In genomic region chr4:168383510-168383909, GRCh38 we compare ENCODE assay signal across 15 cellular contexts.
DNase-seq lines count a peak whose midpoint lies in the region; ATAC-seq and TF ChIP-seq lines count a peak whose summit lies in the region.
"Had no signal": no experiment of that assay in that cellular context is flagged by ENCODE, and none has a peak within 500 bp of the region (broad histone marks: within the 10 kb centered on the region; RNA-seq: fewer than 3 reads in every experiment).

No MANE protein-coding gene starts in this region.

- H3K27ac ChIP-seq in suprapubic skin (no peak overlapping the region), breast epithelium (no peak overlapping the region)
- H3K27ac ChIP-seq: body of pancreas, foreskin keratinocyte had no signal

- ATAC-seq in GM18499 (IDR thresholded peaks at IDR 0.05; ENCODE audit: insufficient read depth, unreplicated experiment) (peak; percentile 46), GM19395 (IDR thresholded peaks at IDR 0.05; ENCODE audit: unreplicated experiment) (peak; percentile 79), HG02759 (IDR thresholded peaks at IDR 0.05; ENCODE audit: unreplicated experiment) (peak; percentile 83), HG03469 (IDR thresholded peaks at IDR 0.05; ENCODE audit: unreplicated experiment) (peak; percentile 91)
- ATAC-seq: body of pancreas; foreskin keratinocyte; stimulated activated effector memory CD8-positive, alpha-beta T cell treated with anti-CD3 and anti-CD28 coated beads, Interleukin-12 subunit alpha, Interleukin-12 subunit beta, amount 100 ng/mL, for 72 hours had no signal

- H3K4me3 ChIP-seq in suprapubic skin (no peak overlapping the region), breast epithelium (no peak overlapping the region)
- H3K4me3 ChIP-seq: body of pancreas had no signal

- WGBS in suprapubic skin, result 56% methylated on average over 2 of the region's 2 CpGs

- TF ChIP-seq EP300 in suprapubic skin (IDR thresholded peaks at IDR 0.05), result no peak

- DNase-seq in suprapubic skin (ENCODE audit: low spot score in 2 of 2), result no peak
- no peak for DNase-seq in HT-29 (ENCODE audit: low spot score)
- no peak for DNase-seq in DMS53 treated with DMSO at 0.1 percent for 48 hours (lab: John Stamatoyannopoulos, UW; ENCODE audit: unreplicated experiment)
- no peak for DNase-seq in breast epithelium (ENCODE audit: low spot score in 2 of 2)
- DNase-seq: activated CD4-positive, alpha-beta T cell treated with anti-CD3 and anti-CD28 coated beads for 4 hours; body of pancreas; effector CD8-positive, alpha-beta T cell; foreskin keratinocyte; H9; NCI-H345 had no signal

- TF ChIP-seq CTCF in suprapubic skin (IDR thresholded peaks at IDR 0.05) (no peak), breast epithelium (IDR thresholded peaks at IDR 0.05) (no peak)

- H3K27me3 ChIP-seq in suprapubic skin (no peaks in the 10 kb centered on the region), breast epithelium (no peaks in the 10 kb centered on the region)
- H3K27me3 ChIP-seq: body of pancreas, foreskin keratinocyte had no signal

- H3K9me3 ChIP-seq in suprapubic skin (no peaks in the 10 kb centered on the region), breast epithelium (no peaks in the 10 kb centered on the region)
- H3K9me3 ChIP-seq: body of pancreas had no signal

- peaks cover 6% of the 10 kb centered on the region for H3K36me3 ChIP-seq in suprapubic skin
- H3K36me3 ChIP-seq in breast epithelium, result no peaks in the 10 kb centered on the region

- intact Hi-C loops in breast epithelium (cut with DNase I; ENCODE audit: low total_unique reads), result no loop called here

- H3K4me1 ChIP-seq in suprapubic skin, result peaks cover under 1% of the 10 kb centered on the region
- H3K4me1 ChIP-seq in breast epithelium, result no peaks in the 10 kb centered on the region

- no peak for TF ChIP-seq POLR2A in suprapubic skin (IDR thresholded peaks at IDR 0.05)
- no peak for TF ChIP-seq POLR2A in breast epithelium (IDR thresholded peaks at IDR 0.05)
